Comparison of ENCODE assay signal across 1 cellular context in the genomic region with DNA sequence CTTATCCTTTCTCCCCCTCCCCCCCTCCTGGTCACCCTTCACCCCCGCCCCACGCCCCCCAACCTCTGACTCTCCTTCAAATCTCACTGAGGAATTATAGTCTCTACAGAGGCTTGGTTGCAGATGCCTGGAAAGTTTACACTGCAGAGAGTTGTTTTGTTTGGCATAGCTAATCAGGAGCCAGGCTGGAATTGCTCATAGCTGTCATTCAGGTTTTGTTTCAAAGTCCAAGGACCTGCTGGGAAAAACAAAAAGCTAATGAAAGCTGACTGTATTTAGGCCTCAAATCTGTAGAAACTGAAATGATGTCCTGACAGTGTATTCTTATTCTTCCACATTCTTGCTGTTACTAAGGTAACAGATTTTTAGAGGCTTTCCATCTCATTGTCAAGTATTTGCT.
TF ChIP-seq lines count a peak whose summit lies in the region.

No MANE protein-coding gene starts in this region.

TF ChIP-seq in endothelial cell of umbilical vein, 7 proteins besides CTCF, POLR2A, EP300 and RAD21:
- TF ChIP-seq, protein P1, sequence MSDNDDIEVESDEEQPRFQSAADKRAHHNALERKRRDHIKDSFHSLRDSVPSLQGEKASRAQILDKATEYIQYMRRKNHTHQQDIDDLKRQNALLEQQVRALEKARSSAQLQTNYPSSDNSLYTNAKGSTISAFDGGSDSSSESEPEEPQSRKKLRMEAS (IDR thresholded peaks at IDR 0.05; ENCODE audit: insufficient read depth, insufficient read length): no peak
- TF ChIP-seq EZH2 (IDR thresholded peaks at IDR 0.05; ENCODE audit: borderline replicate concordance, low read depth, low read length, severe bottlenecking) (no peak), FOS (IDR thresholded peaks at IDR 0.05; ENCODE audit: borderline replicate concordance, insufficient read depth, low read length) (no peak), POLR2AphosphoS5 (IDR thresholded peaks at IDR 0.05; ENCODE audit: insufficient read depth, low read depth, low read length) (no peak), GATA2 (IDR thresholded peaks at IDR 0.05; ENCODE audit: insufficient read depth, insufficient read length, low read depth, low read length) (no peak), MYC (IDR thresholded peaks at IDR 0.05; ENCODE audit: low read depth, low read length) (no peak), JUN (IDR thresholded peaks at IDR 0.05; ENCODE audit: borderline replicate concordance, insufficient read depth, insufficient read length, low read depth) (no peak)
